In the genomic region with DNA sequence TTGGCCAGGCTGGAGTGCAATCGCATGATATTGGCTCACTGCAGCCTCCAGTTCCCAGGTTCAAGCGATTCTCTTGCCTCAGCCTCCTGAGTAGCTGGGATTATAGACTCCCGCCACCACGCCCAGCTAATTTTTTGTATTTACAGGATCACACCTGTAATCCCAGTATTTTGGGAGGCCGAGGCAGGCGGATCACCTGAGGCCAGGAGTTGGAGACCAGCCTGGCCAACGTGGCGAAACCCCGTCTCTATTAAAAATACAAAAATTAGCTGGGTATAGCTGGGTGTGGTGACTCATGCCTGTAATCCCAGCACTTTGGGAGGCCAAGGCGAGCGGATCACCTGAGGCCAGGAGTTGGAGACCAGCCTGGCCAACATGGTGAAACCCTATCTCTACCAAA, we compare ENCODE assay signal across 10 cellular contexts. TPM values are rescaled to one million over a fixed set of nuclear protein-coding genes. Genes with fewer than 3 reads are reported as not detected.
DNase-seq lines count a peak whose midpoint lies in the region; ATAC-seq and TF ChIP-seq lines count a peak whose summit lies in the region.
"Not testable (repeated sequence)": the region's sequence is repeated elsewhere in the genome, so short reads cannot be mapped to it uniquely, and the experiment has no call there.
"Had no signal": no experiment of that assay in that cellular context is flagged by ENCODE, and none has a peak within 500 bp of the region (broad histone marks: within the 10 kb centered on the region; RNA-seq: fewer than 3 reads in every experiment).

No MANE protein-coding gene starts in this region.

- DNase-seq in CD4-positive, CD25-positive, alpha-beta regulatory T cell; effector memory CD8-positive, alpha-beta T cell; stimulated activated effector memory CD8-positive, alpha-beta T cell treated with anti-CD3 and anti-CD28 coated beads, Interleukin-12 subunit alpha, Interleukin-12 subunit beta, amount 100 ng/mL, for 72 hours (ENCODE audit: low spot score in 2 of 2): not testable (repeated sequence)
- peak; percentile 27 for DNase-seq in activated effector memory CD4-positive, alpha-beta T cell treated with anti-CD3 and anti-CD28 coated beads, Interleukin-2, amount 50 U/mL, for 16 hours
- DNase-seq in mesenteric fat pad (ENCODE audit: low spot score) = peak; percentile 9
- DNase-seq in posterior vena cava (ENCODE audit: low spot score) = peak; percentile 58

- H3K9me3 Mint-ChIP-seq in CD4-positive, CD25-positive, alpha-beta regulatory T cell; effector memory CD8-positive, alpha-beta T cell; stimulated activated effector memory CD8-positive, alpha-beta T cell treated with anti-CD3 and anti-CD28 coated beads, Interleukin-12 subunit alpha, Interleukin-12 subunit beta, amount 100 ng/mL, for 72 hours: not testable (repeated sequence)

- not testable (repeated sequence) for H3K27me3 Mint-ChIP-seq in CD4-positive, CD25-positive, alpha-beta regulatory T cell; effector memory CD8-positive, alpha-beta T cell

- not testable (repeated sequence) for H3K27me3 ChIP-seq in CD4-positive, CD25-positive, alpha-beta regulatory T cell (ENCODE audit: control insufficient read depth, insufficient read depth, low read length)

- H3K4me1 ChIP-seq in CD4-positive, CD25-positive, alpha-beta regulatory T cell (ENCODE audit: control insufficient read depth, insufficient read depth, low read length, poor library complexity, severe bottlenecking) = peaks cover 30% of the 10 kb centered on the region

- peaks cover 38% of the 10 kb centered on the region for H3K36me3 Mint-ChIP-seq in CD4-positive, CD25-positive, alpha-beta regulatory T cell
- peaks cover 82% of the 10 kb centered on the region for H3K36me3 Mint-ChIP-seq in effector memory CD8-positive, alpha-beta T cell (ENCODE audit: insufficient read depth)
- H3K36me3 Mint-ChIP-seq in stimulated activated effector memory CD8-positive, alpha-beta T cell treated with anti-CD3 and anti-CD28 coated beads, Interleukin-12 subunit alpha, Interleukin-12 subunit beta, amount 100 ng/mL, for 72 hours = peaks cover 100% of the 10 kb centered on the region

- H3K27ac Mint-ChIP-seq in CD4-positive, CD25-positive, alpha-beta regulatory T cell = peak overlapping the region in 2 of 3 donors; percentile 85 to 91
- peak overlapping the region; percentile 64 to 97 for H3K27ac Mint-ChIP-seq in effector memory CD8-positive, alpha-beta T cell
- peak overlapping the region; percentile 78 for H3K27ac Mint-ChIP-seq in stimulated activated effector memory CD8-positive, alpha-beta T cell treated with anti-CD3 and anti-CD28 coated beads, Interleukin-12 subunit alpha, Interleukin-12 subunit beta, amount 100 ng/mL, for 72 hours

- intact Hi-C loops in posterior vena cava (cut with DNase I) = not testable (repeated sequence)

- not testable (repeated sequence) for TF ChIP-seq CTCF in VCaP (conservative IDR thresholded peaks at IDR 0.05)

- not testable (repeated sequence) for H3K9me3 ChIP-seq in CD4-positive, CD25-positive, alpha-beta regulatory T cell (ENCODE audit: control insufficient read depth in 2 of 2, low read length in 2 of 2)

- ATAC-seq in CD4-positive, CD25-positive, alpha-beta regulatory T cell (ENCODE audit: low read depth in 2 of 2); effector memory CD8-positive, alpha-beta T cell (replicated peaks); stimulated activated effector memory CD8-positive, alpha-beta T cell treated with anti-CD3 and anti-CD28 coated beads, Interleukin-12 subunit alpha, Interleukin-12 subunit beta, amount 100 ng/mL, for 72 hours: not testable (repeated sequence)

- peaks cover 34 to 80% (median 43%) of the 10 kb centered on the region in 4 donors for H3K4me1 Mint-ChIP-seq in CD4-positive, CD25-positive, alpha-beta regulatory T cell
- H3K4me1 Mint-ChIP-seq in effector memory CD8-positive, alpha-beta T cell (ENCODE audit: low read depth in 2 of 2) = peaks cover 38 to 44% of the 10 kb centered on the region in 2 donors
- H3K4me1 Mint-ChIP-seq in stimulated activated effector memory CD8-positive, alpha-beta T cell treated with anti-CD3 and anti-CD28 coated beads, Interleukin-12 subunit alpha, Interleukin-12 subunit beta, amount 100 ng/mL, for 72 hours = peaks cover 53% of the 10 kb centered on the region

- H3K27ac ChIP-seq in CD4-positive, CD25-positive, alpha-beta regulatory T cell (ENCODE audit: insufficient read depth, low read length, poor library complexity, severe bottlenecking) = not testable (repeated sequence)
- H3K27ac ChIP-seq in VCaP = peak overlapping the region; percentile 50

- H3K4me3 Mint-ChIP-seq in CD4-positive, CD25-positive, alpha-beta regulatory T cell = peak overlapping the region in 1 of 4 donors; percentile 70
- H3K4me3 Mint-ChIP-seq in effector memory CD8-positive, alpha-beta T cell = peak overlapping the region in 1 of 2 donors; percentile 72
- peak overlapping the region; percentile 33 for H3K4me3 Mint-ChIP-seq in stimulated activated effector memory CD8-positive, alpha-beta T cell treated with anti-CD3 and anti-CD28 coated beads, Interleukin-12 subunit alpha, Interleukin-12 subunit beta, amount 100 ng/mL, for 72 hours

- peaks cover 56% of the 10 kb centered on the region for H3K36me3 ChIP-seq in CD4-positive, CD25-positive, alpha-beta regulatory T cell (ENCODE audit: control insufficient read depth, insufficient read depth, low read length)

- not testable (repeated sequence) for H3K4me3 ChIP-seq in CD4-positive, CD25-positive, alpha-beta regulatory T cell (ENCODE audit: low read depth, low read length)

RNA-seq across cellular contexts. Expression of a gene that starts 20.3 kb away (rescaled TPM):
- 1.1 TPM for total RNA-seq in CD4-positive, CD25-positive, alpha-beta regulatory T cell
- polyA plus RNA-seq in CD4-positive, CD25-positive, alpha-beta regulatory T cell = under 1 TPM in 3 of 4 donors, not detected in 1; 0.47 to 0.92 (median 0.78) TPM
- 2.1 TPM for total RNA-seq in mesenteric fat pad
- total RNA-seq in posterior vena cava = 1 to 10 TPM; 1.0 to 1.2 TPM
- total RNA-seq: A172, Caco-2 had no signal
- polyA plus RNA-seq: BJ had no signal

RNA-seq across cellular contexts. Expression of a gene that starts 24.2 kb away (rescaled TPM):
- 86.5 TPM for total RNA-seq in CD4-positive, CD25-positive, alpha-beta regulatory T cell
- polyA plus RNA-seq in CD4-positive, CD25-positive, alpha-beta regulatory T cell = 10 to 100 TPM; 10.2 to 17.4 (median 12.6) TPM
- 34.7 TPM for total RNA-seq in mesenteric fat pad
- total RNA-seq in posterior vena cava = 10 to 100 TPM; 22.2 to 25.3 TPM

RNA-seq across cellular contexts. Expression of a gene that starts 48.4 kb away (rescaled TPM):
- 72.2 TPM for total RNA-seq in CD4-positive, CD25-positive, alpha-beta regulatory T cell
- polyA plus RNA-seq in CD4-positive, CD25-positive, alpha-beta regulatory T cell = 100 to 1,000 TPM; 139 to 155 (median 151) TPM
- total RNA-seq in mesenteric fat pad (98.5 TPM), posterior vena cava (10 to 100 TPM; 85.9 to 86.3 TPM)
